ENCODE assay signal across 12 cellular contexts in the genomic region with DNA sequence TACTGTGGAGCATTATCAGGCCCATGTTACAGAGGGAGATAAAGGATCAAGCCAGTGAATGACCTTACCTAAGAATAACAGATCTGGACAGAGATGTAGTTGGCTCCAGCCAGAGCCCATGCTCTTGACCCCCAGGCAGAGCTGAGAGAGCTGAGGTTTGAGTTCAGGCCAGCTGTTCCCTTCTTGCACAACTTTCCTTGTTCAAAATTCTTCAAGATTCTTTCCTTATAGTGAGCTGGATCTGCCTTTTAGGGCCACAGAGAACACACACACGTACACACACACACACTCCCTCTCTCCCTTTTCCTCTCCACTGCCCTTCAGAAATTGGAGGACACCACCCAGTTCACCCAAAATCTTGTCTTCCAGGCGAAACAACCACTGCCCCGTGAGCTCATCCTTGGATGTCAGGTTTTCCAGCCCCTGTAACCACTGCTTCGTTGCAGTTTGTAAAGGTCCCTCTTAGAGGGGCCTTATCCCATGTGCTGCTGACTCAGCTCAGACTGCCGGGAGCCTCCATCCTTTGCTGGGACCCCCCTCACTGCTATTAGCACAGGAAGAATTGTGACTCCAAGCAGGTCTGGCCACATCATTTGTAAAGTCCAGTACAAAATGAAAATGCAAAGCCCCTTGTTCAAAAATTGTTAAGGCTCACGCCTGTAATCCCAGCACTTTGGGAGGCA.
DNase-seq lines count a peak whose midpoint lies in the region; ATAC-seq lines count a peak whose summit lies in the region.
"Had no signal": no experiment of that assay in that cellular context is flagged by ENCODE, and none has a peak within 500 bp of the region (broad histone marks: within the 10 kb centered on the region; RNA-seq: fewer than 3 reads in every experiment).

No MANE protein-coding gene starts in this region.

- peak; percentile 50 for DNase-seq in EL
- DNase-seq in amniotic epithelial cell (ENCODE audit: low read depth) = peak; percentile 96
- DNase-seq in glomerular visceral epithelial cell (ENCODE audit: extremely low spot score) = peak; percentile 36
- peak; percentile 65 for DNase-seq in skeletal muscle cell (ENCODE audit: low read depth)
- no peak for DNase-seq in SKM-1 (lab: John Stamatoyannopoulos, UW; ENCODE audit: unreplicated experiment)
- no peak for DNase-seq in DMS114 treated with DMSO at 0.1 percent for 48 hours (lab: John Stamatoyannopoulos, UW; ENCODE audit: unreplicated experiment)
- DNase-seq: activated T-cell treated with anti-CD3 and anti-CD28 coated beads for 4 hours, hypothalamus, Karpas-422 had no signal

- H3K4me3 ChIP-seq in skeletal muscle cell (ENCODE audit: low read depth, low read length) = no peak overlapping the region
- H3K4me3 ChIP-seq: cardiac muscle cell had no signal

- ATAC-seq in HG02571 (IDR thresholded peaks at IDR 0.05; ENCODE audit: unreplicated experiment) = no peak
- ATAC-seq in HG02678 (IDR thresholded peaks at IDR 0.05; ENCODE audit: unreplicated experiment) = no peak

Comparison
In these comparisons a context has a peak if more than half of its experiments do, and no peak if none do; other contexts are left out.
1. DNase-seq: peak in EL (single experiment), amniotic epithelial cell (single experiment), glomerular visceral epithelial cell (single experiment) and skeletal muscle cell (single experiment); none in SKM-1 (single experiment) and DMS114 treated with DMSO at 0.1 percent for 48 hours (single experiment).